ENCODE assay signal across 1 cellular context in genomic region chrX:132491191-132491590, GRCh38.
TF ChIP-seq lines count a peak whose summit lies in the region.

No MANE protein-coding gene starts in this region.

TF ChIP-seq in HepG2, 621 proteins besides CTCF, POLR2A, EP300 and RAD21 (continued from another document and continues in another):
- 0 out of 2 replicates have a peak, but pooled peaks have one; percentile 25 for TF ChIP-seq ZGPAT (CRISPR knock-in tag; IDR thresholded peaks at IDR 0.05)
- 0 out of 2 replicates have a peak, but pooled peaks have one; percentile 15 for TF ChIP-seq ZNF629 (CRISPR knock-in tag; conservative IDR thresholded peaks at IDR 0.05)
- peak; percentile 23; the same call in 1 of the 2 replicates for TF ChIP-seq SMC3 (IDR thresholded peaks at IDR 0.05; ENCODE audit: low read length)
- TF ChIP-seq TEF (CRISPR knock-in tag; IDR thresholded peaks at IDR 0.05) = peak; percentile 69; the same call in 1 of the 2 replicates
- TF ChIP-seq GATAD2A (CRISPR knock-in tag; IDR thresholded peaks at IDR 0.05) = peak; percentile 72
- peak; percentile 79 for TF ChIP-seq RARA (CRISPR knock-in tag; IDR thresholded peaks at IDR 0.05)
- peak; percentile 46; the same call in 1 of the 2 replicates for TF ChIP-seq DRAP1 (CRISPR knock-in tag; IDR thresholded peaks at IDR 0.05)
- TF ChIP-seq KAT2B (IDR thresholded peaks at IDR 0.05; ENCODE audit: borderline replicate concordance, low read depth, low read length) = no peak
- no peak for TF ChIP-seq MTA1 (CRISPR knock-in tag; IDR thresholded peaks at IDR 0.05; ENCODE audit: borderline replicate concordance)
- no peak for TF ChIP-seq ZNF18 (CRISPR knock-in tag; IDR thresholded peaks at IDR 0.05; ENCODE audit: insufficient replicate concordance)
- TF ChIP-seq MLX (CRISPR knock-in tag; IDR thresholded peaks at IDR 0.05) = no peak
- TF ChIP-seq SALL1 (CRISPR knock-in tag; IDR thresholded peaks at IDR 0.05) = peak; percentile 58; the same call in 1 of the 2 replicates
- TF ChIP-seq SAP130 (CRISPR knock-in tag; IDR thresholded peaks at IDR 0.05; ENCODE audit: low read depth) = peak; percentile 76
- no peak for TF ChIP-seq ZNF790 (CRISPR knock-in tag; IDR thresholded peaks at IDR 0.05; ENCODE audit: borderline replicate concordance)
- TF ChIP-seq EHMT2 (IDR thresholded peaks at IDR 0.05; ENCODE audit: borderline replicate concordance, low read depth, low read length) = peak; percentile 39; the same call in 1 of the 2 replicates
- TF ChIP-seq MED13 (CRISPR knock-in tag; IDR thresholded peaks at IDR 0.05) = 0 out of 2 replicates have a peak, but pooled peaks have one; percentile 35
- TF ChIP-seq USF2 (IDR thresholded peaks at IDR 0.05; ENCODE audit: low read depth, low read length) = no peak
- TF ChIP-seq USF2 (CRISPR knock-in tag; IDR thresholded peaks at IDR 0.05; ENCODE audit: borderline replicate concordance) = no peak
- TF ChIP-seq SNAPC4 (CRISPR knock-in tag; IDR thresholded peaks at IDR 0.05) = no peak
- no peak for TF ChIP-seq NAIF1 (CRISPR knock-in tag; IDR thresholded peaks at IDR 0.05; ENCODE audit: borderline replicate concordance)
- TF ChIP-seq ZMAT3 (CRISPR knock-in tag; conservative IDR thresholded peaks at IDR 0.05) = peak; percentile 47; the same call in 1 of the 2 replicates
- TF ChIP-seq PCBP1 (IDR thresholded peaks at IDR 0.05; ENCODE audit: borderline replicate concordance, low read depth, low read length) = no peak
- no peak for TF ChIP-seq ZNF468 (CRISPR knock-in tag; IDR thresholded peaks at IDR 0.05)
- TF ChIP-seq FOXA1 (IDR thresholded peaks at IDR 0.05) = peak; percentile 31; the same call in 1 of the 2 replicates
- TF ChIP-seq FOXA1 (CRISPR knock-in tag; IDR thresholded peaks at IDR 0.05) = peak; percentile 75
- TF ChIP-seq HMG20A (CRISPR knock-in tag; IDR thresholded peaks at IDR 0.05; ENCODE audit: borderline replicate concordance) = peak; percentile 60; the same call in 1 of the 2 replicates
- no peak for TF ChIP-seq ZNF484 (CRISPR knock-in tag; IDR thresholded peaks at IDR 0.05; ENCODE audit: borderline replicate concordance, low read depth)
- no peak for TF ChIP-seq TP53 (CRISPR knock-in tag; conservative IDR thresholded peaks at IDR 0.05)
- no peak for TF ChIP-seq ZNF274 (CRISPR knock-in tag; IDR thresholded peaks at IDR 0.05)
- no peak for TF ChIP-seq ZNF709 (CRISPR knock-in tag; IDR thresholded peaks at IDR 0.05)
- TF ChIP-seq ZHX2 (IDR thresholded peaks at IDR 0.05; ENCODE audit: low read depth) = no peak
- no peak for TF ChIP-seq ZHX2 (CRISPR knock-in tag; IDR thresholded peaks at IDR 0.05; ENCODE audit: borderline replicate concordance)
- no peak for TF ChIP-seq GPN1 (CRISPR knock-in tag; IDR thresholded peaks at IDR 0.05; ENCODE audit: borderline replicate concordance)
- no peak; the same call in 1 of the 2 replicates for TF ChIP-seq TBX2 (CRISPR knock-in tag; IDR thresholded peaks at IDR 0.05; ENCODE audit: borderline replicate concordance)
- no peak for TF ChIP-seq RAD51 (IDR thresholded peaks at IDR 0.05; ENCODE audit: borderline replicate concordance)
- no peak for TF ChIP-seq ZNF33B (CRISPR knock-in tag; IDR thresholded peaks at IDR 0.05)
- TF ChIP-seq ZNF136 (CRISPR knock-in tag; IDR thresholded peaks at IDR 0.05; ENCODE audit: low read depth) = no peak
- no peak for TF ChIP-seq ZSCAN30 (CRISPR knock-in tag; IDR thresholded peaks at IDR 0.05)
- TF ChIP-seq ZNF580 (CRISPR knock-in tag; IDR thresholded peaks at IDR 0.05; ENCODE audit: borderline replicate concordance, low read depth) = no peak
- TF ChIP-seq ZNF33A (CRISPR knock-in tag; IDR thresholded peaks at IDR 0.05; ENCODE audit: borderline replicate concordance) = no peak
- TF ChIP-seq ZBTB37 (CRISPR knock-in tag; IDR thresholded peaks at IDR 0.05) = peak; percentile 39; the same call in 1 of the 2 replicates
- no peak for TF ChIP-seq GLI4 (CRISPR knock-in tag; IDR thresholded peaks at IDR 0.05; ENCODE audit: borderline replicate concordance)
- TF ChIP-seq ZZZ3 (CRISPR knock-in tag; IDR thresholded peaks at IDR 0.05; ENCODE audit: borderline replicate concordance) = no peak
- peak; percentile 63 for TF ChIP-seq ELF3 (CRISPR knock-in tag; IDR thresholded peaks at IDR 0.05)
